Comparison of ENCODE assay signal across 26 cellular contexts in the genomic region with DNA sequence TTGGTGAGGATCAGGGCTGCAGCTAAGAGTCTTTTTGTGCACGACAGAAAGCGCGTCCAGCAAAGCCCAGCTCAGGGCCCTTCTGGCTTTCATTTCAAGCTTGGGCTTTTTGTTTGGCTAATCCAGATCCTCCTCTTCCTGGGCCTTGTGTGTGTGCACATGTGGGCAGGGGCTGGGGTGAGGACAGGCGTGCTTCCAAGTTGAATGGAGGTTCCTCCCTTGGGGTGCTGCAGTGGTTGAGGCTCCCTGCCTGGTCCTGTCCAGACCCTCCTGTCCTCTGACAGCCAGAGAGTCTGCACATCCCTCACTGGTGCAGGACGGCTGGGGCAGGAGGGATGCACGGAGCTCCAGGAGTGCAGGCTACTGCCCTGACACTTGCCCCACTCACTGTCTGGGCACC.
DNase-seq lines count a peak whose midpoint lies in the region; ATAC-seq and TF ChIP-seq lines count a peak whose summit lies in the region.
"Had no signal": no experiment of that assay in that cellular context is flagged by ENCODE, and none has a peak within 500 bp of the region (broad histone marks: within the 10 kb centered on the region; RNA-seq: fewer than 3 reads in every experiment).

No MANE protein-coding gene starts in this region.

- H3K27me3 ChIP-seq in GM23338 (ENCODE audit: insufficient read depth) (peaks cover 17% of the 10 kb centered on the region; the same call in 1 of the 2 replicates), dorsolateral prefrontal cortex (peaks cover 0 to 4% (median 0%) of the 10 kb centered on the region in 45 donors)
- H3K27me3 ChIP-seq: BE2C, breast epithelium, tibial artery had no signal

- H3K4me2 ChIP-seq in GM23338: peak overlapping the region; percentile 51; the same call in 1 of the 2 replicates

- no peaks in the 10 kb centered on the region for H3F3A ChIP-seq in GM23338 (replicated peaks; ENCODE audit: low read depth)

- peaks cover 26% of the 10 kb centered on the region for H3K4me1 ChIP-seq in GM23338 (ENCODE audit: insufficient read depth)
- H3K4me1 ChIP-seq: breast epithelium, stomach, tibial artery had no signal

- H3K4me1 Mint-ChIP-seq in GM23338 (peaks cover 63% of the 10 kb centered on the region), nephron (peaks cover 32% of the 10 kb centered on the region)
- H3K4me1 Mint-ChIP-seq: immature natural killer cell had no signal

- H3K4me3 ChIP-seq in GM23338: no peak overlapping the region
- no peak overlapping the region for H3K4me3 ChIP-seq in dorsolateral prefrontal cortex
- H3K4me3 ChIP-seq: breast epithelium, coronary artery, stomach, tibial artery had no signal

- no peak overlapping the region for H3K27ac Mint-ChIP-seq in GM23338
- H3K27ac Mint-ChIP-seq in nephron: peak overlapping the region in 2 of 3 experiments; percentile 77 to 83
- H3K27ac Mint-ChIP-seq: activated CD8-positive, alpha-beta T cell treated with anti-CD3 and anti-CD28 coated beads, Interleukin-2, amount 10 ng/mL, durations not matched to agents 7 days and 5 days; immature natural killer cell had no signal

- no peak for TF ChIP-seq CTCF in GM23338 (conservative IDR thresholded peaks at IDR 0.05; ENCODE audit: low read depth in 2 of 2)
- no peak for TF ChIP-seq CTCF in dorsolateral prefrontal cortex (IDR thresholded peaks at IDR 0.05 in 54 of 56, conservative IDR thresholded peaks at IDR 0.05 in 2 of 56; ENCODE audit: low read depth in 1 of 56, partially characterized antibody in 56 of 56)
- TF ChIP-seq CTCF in nephron (IDR thresholded peaks at IDR 0.05; ENCODE audit: unreplicated experiment in 3 of 3): no peak

- peak; percentile 6; the same call in 2 of the 3 replicates for ATAC-seq in GM23338
- ATAC-seq in HG02798 (IDR thresholded peaks at IDR 0.05; ENCODE audit: poor library complexity, unreplicated experiment): no peak
- ATAC-seq: activated CD8-positive, alpha-beta T cell treated with anti-CD3 and anti-CD28 coated beads, Interleukin-2, amount 10 ng/mL, durations not matched to agents 7 days and 5 days; left lobe of liver; SK-N-SH treated with all-trans-retinoic acid at 6 μM for 48 hours had no signal

- H3K4me3 Mint-ChIP-seq in GM23338 (no peak overlapping the region), nephron (no peak overlapping the region)
- H3K4me3 Mint-ChIP-seq: activated CD8-positive, alpha-beta T cell treated with anti-CD3 and anti-CD28 coated beads, Interleukin-2, amount 10 ng/mL, durations not matched to agents 7 days and 5 days; immature natural killer cell had no signal

- H3K27ac ChIP-seq in GM23338 (ENCODE audit: low read depth) (no peak overlapping the region), dorsolateral prefrontal cortex (peak overlapping the region in 33 of 59 donors; percentile 11 to 72 (median 46))
- H3K27ac ChIP-seq: breast epithelium, coronary artery, RWPE1, stomach, tibial artery had no signal

- H3K36me3 ChIP-seq in GM23338 (ENCODE audit: insufficient read depth): no peaks in the 10 kb centered on the region
- H3K36me3 ChIP-seq: BE2C, breast epithelium, stomach, tibial artery had no signal

- H4K20me1 ChIP-seq in GM23338 (replicated peaks; ENCODE audit: insufficient read depth): no peaks in the 10 kb centered on the region

- H3K27me3 Mint-ChIP-seq in GM23338 (ENCODE audit: insufficient read depth, low read depth, poor library complexity) (peaks cover 42% of the 10 kb centered on the region), nephron (ENCODE audit: low read depth) (peaks cover 23% of the 10 kb centered on the region)

- DNase-seq in GM23338 (ENCODE audit: low spot score) (no peak), NCI-H69 (lab: John Stamatoyannopoulos, UW) (peak; percentile 56), dorsolateral prefrontal cortex (peak in 4 of 10 donors; percentile 32 to 39 (median 36)), NCI-H510A (lab: John Stamatoyannopoulos, UW) (no peak), retina (no peak)
- DNase-seq: ACHN; activated CD8-positive, alpha-beta T cell treated with anti-CD3 and anti-CD28 coated beads, Interleukin-2, amount 10 ng/mL, durations not matched to agents 7 days and 5 days; BE2C; GOT3; immature natural killer cell; NCI-H1048; NCI-H187; NCI-H2171; NCI-H526 treated with DMSO at 0.1 percent for 48 hours; small intestine; stimulated activated CD4-positive, alpha-beta T cell treated with anti-CD3 and anti-CD28 coated beads, Interleukin-2, amount 100 ng/mL, for 24 hours; stomach; T-helper 2 cell had no signal

- peak overlapping the region; percentile 59; the same call in 1 of the 2 replicates for H2AFZ ChIP-seq in GM23338

- no peaks in the 10 kb centered on the region for H3K79me2 ChIP-seq in GM23338 (replicated peaks; ENCODE audit: insufficient read depth)

- intact Hi-C loops in dorsolateral prefrontal cortex (cut with DNase I): no loop called here

- H3K9me3 Mint-ChIP-seq in GM23338 (no peaks in the 10 kb centered on the region), nephron (no peaks in the 10 kb centered on the region)
- H3K9me3 Mint-ChIP-seq: immature natural killer cell had no signal

- no peaks in the 10 kb centered on the region for H3K9me2 ChIP-seq in GM23338 (ENCODE audit: insufficient read depth)

- no peaks in the 10 kb centered on the region for H3K36me3 Mint-ChIP-seq in GM23338 (ENCODE audit: low read depth)
- no peaks in the 10 kb centered on the region for H3K36me3 Mint-ChIP-seq in nephron (ENCODE audit: low read depth)
- H3K36me3 Mint-ChIP-seq: immature natural killer cell had no signal

TF ChIP-seq in GM23338, 12 proteins besides CTCF, POLR2A, EP300 and RAD21 (continues in another document):
- TF ChIP-seq ZNF462 (CRISPR knock-in tag; IDR thresholded peaks at IDR 0.05) (no peak), CREB1 (CRISPR knock-in tag; IDR thresholded peaks at IDR 0.05; ENCODE audit: low read depth) (no peak), STAT1 (IDR thresholded peaks at IDR 0.05; ENCODE audit: unreplicated experiment) (no peak), ZNF331 (CRISPR knock-in tag; IDR thresholded peaks at IDR 0.05; ENCODE audit: low read depth) (no peak), NANOG (IDR thresholded peaks at IDR 0.05; ENCODE audit: borderline replicate concordance) (no peak)
